9 cellular contexts compared by ENCODE assay signal in the genomic region with DNA sequence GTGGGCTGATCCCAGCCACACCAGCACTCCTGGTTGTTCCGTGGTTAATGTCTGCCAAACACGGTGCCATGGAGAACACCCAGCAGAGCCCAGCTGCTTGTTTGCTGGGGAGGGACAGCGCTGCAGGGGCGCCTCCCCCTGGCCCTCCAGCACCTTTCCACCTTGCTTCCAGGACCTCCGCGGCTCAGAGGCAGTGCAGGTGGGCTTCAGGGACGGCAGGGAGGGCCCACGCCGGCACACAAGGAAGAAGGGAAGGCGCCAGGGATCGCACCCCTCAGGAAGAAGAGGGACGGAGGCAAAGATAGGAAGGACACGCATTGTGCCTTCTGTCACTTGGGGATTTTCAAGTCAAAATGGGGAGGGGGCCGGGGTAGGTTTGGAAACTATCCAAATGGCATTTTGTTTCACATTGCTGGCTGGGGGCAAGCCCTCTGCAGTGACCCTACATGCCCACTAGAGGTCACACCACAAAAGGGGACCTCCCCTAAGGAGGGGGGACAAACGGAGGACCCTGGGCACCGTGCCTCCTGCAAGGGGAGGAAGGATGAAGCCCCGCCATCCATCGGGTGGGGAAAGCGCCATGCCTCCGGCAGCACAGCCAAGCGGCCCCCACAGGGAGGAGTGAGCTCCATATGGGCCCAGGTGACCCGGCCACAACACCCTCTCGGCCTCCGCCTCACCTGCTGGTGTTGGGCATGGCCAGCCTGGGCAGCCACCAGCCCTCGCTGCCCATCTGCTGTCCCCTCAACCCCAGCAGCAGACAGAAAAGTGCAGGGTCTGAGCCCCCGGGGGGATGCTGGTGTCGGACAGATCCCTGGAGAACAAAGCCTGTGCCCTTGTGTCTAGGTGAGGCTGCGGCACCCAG. TPM values are rescaled to one million over a fixed set of nuclear protein-coding genes. Genes with fewer than 3 reads are reported as not detected.
DNase-seq lines count a peak whose midpoint lies in the region; ATAC-seq lines count a peak whose summit lies in the region.
"Had no signal": no experiment of that assay in that cellular context is flagged by ENCODE, and none has a peak within 500 bp of the region (broad histone marks: within the 10 kb centered on the region; RNA-seq: fewer than 3 reads in every experiment).

No MANE protein-coding gene starts in this region.

- no peak overlapping the region for H3K27ac Mint-ChIP-seq in activated T-cell treated with anti-CD3 and anti-CD28 coated beads, Interleukin-2, amount 50 U/mL, for 72 hours
- H3K27ac Mint-ChIP-seq: activated naive CD4-positive, alpha-beta T cell treated with anti-CD3 and anti-CD28 coated beads, Interleukin-2, amount 50 U/mL, for 24 hours had no signal

- no peaks in the 10 kb centered on the region for H3K27me3 Mint-ChIP-seq in activated T-cell treated with anti-CD3 and anti-CD28 coated beads, Interleukin-2, amount 50 U/mL, for 72 hours (ENCODE audit: low read depth)
- H3K27me3 Mint-ChIP-seq: activated naive CD4-positive, alpha-beta T cell treated with anti-CD3 and anti-CD28 coated beads, Interleukin-2, amount 50 U/mL, for 24 hours had no signal

- intact Hi-C loops in posterior cingulate gyrus (cut with DNase I) = loop anchor here (5.0 kb wide), 1 partner anchor 58 kb away; a partner anchor contains a TSS

- H3K36me3 Mint-ChIP-seq in activated T-cell treated with anti-CD3 and anti-CD28 coated beads, Interleukin-2, amount 50 U/mL, for 72 hours (ENCODE audit: insufficient read depth in 2 of 2) = peaks cover 0 to 1% of the 10 kb centered on the region in 2 donors
- H3K36me3 Mint-ChIP-seq: activated naive CD4-positive, alpha-beta T cell treated with anti-CD3 and anti-CD28 coated beads, Interleukin-2, amount 50 U/mL, for 24 hours had no signal

- ATAC-seq in activated T-cell treated with anti-CD3 and anti-CD28 coated beads, Interleukin-2, amount 50 U/mL, for 72 hours (replicated peaks in 1 of 2) = peak; percentile 68 to 73
- ATAC-seq in GM19397 (IDR thresholded peaks at IDR 0.05; ENCODE audit: unreplicated experiment) = no peak

- peak; percentile 12 for DNase-seq in NCI-H1105 treated with DMSO at 0.1 percent for 48 hours (lab: John Stamatoyannopoulos, UW)
- DNase-seq in NCI-H1105 (lab: John Stamatoyannopoulos, UW) = no peak
- DNase-seq in NCI-H1694 treated with DMSO at 0.1 percent for 48 hours (lab: John Stamatoyannopoulos, UW) = peak; percentile 37
- peak; percentile 41 to 50 for DNase-seq in activated T-cell treated with anti-CD3 and anti-CD28 coated beads, Interleukin-2, amount 50 U/mL, for 72 hours
- DNase-seq in germinal center (ENCODE audit: low spot score) = peak; percentile 78
- DNase-seq in posterior cingulate gyrus = peak in 7 of 10 donors; percentile 39 to 89 (median 56)
- no peak for DNase-seq in NCI-H2029 treated with DMSO at 0.1 percent for 48 hours (lab: John Stamatoyannopoulos, UW)

- no peaks in the 10 kb centered on the region for H3K4me1 Mint-ChIP-seq in activated T-cell treated with anti-CD3 and anti-CD28 coated beads, Interleukin-2, amount 50 U/mL, for 72 hours (ENCODE audit: low read depth)

- H3K4me3 Mint-ChIP-seq in activated T-cell treated with anti-CD3 and anti-CD28 coated beads, Interleukin-2, amount 50 U/mL, for 72 hours = no peak overlapping the region
- H3K4me3 Mint-ChIP-seq: activated naive CD4-positive, alpha-beta T cell treated with anti-CD3 and anti-CD28 coated beads, Interleukin-2, amount 50 U/mL, for 24 hours had no signal

- H3K9me3 Mint-ChIP-seq in activated T-cell treated with anti-CD3 and anti-CD28 coated beads, Interleukin-2, amount 50 U/mL, for 72 hours = no peaks in the 10 kb centered on the region
- H3K9me3 Mint-ChIP-seq: activated naive CD4-positive, alpha-beta T cell treated with anti-CD3 and anti-CD28 coated beads, Interleukin-2, amount 50 U/mL, for 24 hours had no signal

RNA-seq across cellular contexts. Expression of a gene that starts 7.5 kb away (rescaled TPM):
- total RNA-seq in activated T-cell treated with anti-CD3 and anti-CD28 coated beads, Interleukin-2, amount 50 U/mL, for 72 hours = 10 to 100 TPM; 15.1 to 17.8 TPM

RNA-seq across cellular contexts. Expression of a gene that starts 58.9 kb away (rescaled TPM):
- total RNA-seq in activated T-cell treated with anti-CD3 and anti-CD28 coated beads, Interleukin-2, amount 50 U/mL, for 72 hours = 10 to 100 TPM; 33.7 to 36.8 TPM

Comparison
In these comparisons a context has a peak if more than half of its experiments do, and no peak if none do; other contexts are left out.
1. DNase-seq: peak in NCI-H1105 treated with DMSO at 0.1 percent for 48 hours (single experiment), NCI-H1694 treated with DMSO at 0.1 percent for 48 hours (single experiment), activated T-cell treated with anti-CD3 and anti-CD28 coated beads, Interleukin-2, amount 50 U/mL, for 72 hours (2 of 2), germinal center (single experiment) and posterior cingulate gyrus (7 of 10); none in NCI-H1105 (single experiment) and NCI-H2029 treated with DMSO at 0.1 percent for 48 hours (single experiment).